Comparison of ENCODE assay signal across 13 cellular contexts in genomic region chr1:111571239-111571638, GRCh38. TPM values are rescaled to one million over a fixed set of nuclear protein-coding genes. Genes with fewer than 3 reads are reported as not detected.
DNase-seq lines count a peak whose midpoint lies in the region; ATAC-seq and TF ChIP-seq lines count a peak whose summit lies in the region.
"Had no signal": no experiment of that assay in that cellular context is flagged by ENCODE, and none has a peak within 500 bp of the region (broad histone marks: within the 10 kb centered on the region; RNA-seq: fewer than 3 reads in every experiment).

No MANE protein-coding gene starts in this region.

- H3K27ac Mint-ChIP-seq in activated CD8-positive, alpha-beta T cell treated with anti-CD3 and anti-CD28 coated beads for 36 hours: no peak overlapping the region
- no peak overlapping the region for H3K27ac Mint-ChIP-seq in activated CD8-positive, alpha-beta T cell treated with anti-CD3 and anti-CD28 coated beads, Interleukin-2, amount 10 ng/mL, durations not matched to agents 7 days and 5 days
- H3K27ac Mint-ChIP-seq in dendritic cell treated with granulocyte-macrophage colony-stimulating factor and Interleukin-4, amounts not matched to agents 40 ng/mL and 50 ng/mL, for 4 days: peak overlapping the region; percentile 20
- peak overlapping the region; percentile 61 for H3K27ac Mint-ChIP-seq in stimulated activated effector memory CD8-positive, alpha-beta T cell treated with anti-CD3 and anti-CD28 coated beads, Interleukin-12 subunit alpha, Interleukin-12 subunit beta, amount 100 ng/mL, for 72 hours
- no peak overlapping the region for H3K27ac Mint-ChIP-seq in Calu3 (ENCODE audit: unreplicated experiment)

- H3K4me1 Mint-ChIP-seq in activated CD8-positive, alpha-beta T cell treated with anti-CD3 and anti-CD28 coated beads for 36 hours (ENCODE audit: low read depth): peaks cover 14% of the 10 kb centered on the region
- peaks cover 19% of the 10 kb centered on the region for H3K4me1 Mint-ChIP-seq in activated CD8-positive, alpha-beta T cell treated with anti-CD3 and anti-CD28 coated beads, Interleukin-2, amount 10 ng/mL, durations not matched to agents 7 days and 5 days (ENCODE audit: low read depth)
- peaks cover 11% of the 10 kb centered on the region for H3K4me1 Mint-ChIP-seq in dendritic cell treated with granulocyte-macrophage colony-stimulating factor and Interleukin-4, amounts not matched to agents 40 ng/mL and 50 ng/mL, for 4 days (ENCODE audit: low read depth)
- H3K4me1 Mint-ChIP-seq in stimulated activated effector memory CD8-positive, alpha-beta T cell treated with anti-CD3 and anti-CD28 coated beads, Interleukin-12 subunit alpha, Interleukin-12 subunit beta, amount 100 ng/mL, for 72 hours: peaks cover 17% of the 10 kb centered on the region
- no peaks in the 10 kb centered on the region for H3K4me1 Mint-ChIP-seq in Calu3 (ENCODE audit: low read depth, unreplicated experiment)

- H3K36me3 Mint-ChIP-seq in activated CD8-positive, alpha-beta T cell treated with anti-CD3 and anti-CD28 coated beads for 36 hours (ENCODE audit: low read depth): no peaks in the 10 kb centered on the region
- H3K36me3 Mint-ChIP-seq in activated CD8-positive, alpha-beta T cell treated with anti-CD3 and anti-CD28 coated beads, Interleukin-2, amount 10 ng/mL, durations not matched to agents 7 days and 5 days (ENCODE audit: low read depth): no peaks in the 10 kb centered on the region
- no peaks in the 10 kb centered on the region for H3K36me3 Mint-ChIP-seq in dendritic cell treated with granulocyte-macrophage colony-stimulating factor and Interleukin-4, amounts not matched to agents 40 ng/mL and 50 ng/mL, for 4 days (ENCODE audit: low read depth)
- no peaks in the 10 kb centered on the region for H3K36me3 Mint-ChIP-seq in stimulated activated effector memory CD8-positive, alpha-beta T cell treated with anti-CD3 and anti-CD28 coated beads, Interleukin-12 subunit alpha, Interleukin-12 subunit beta, amount 100 ng/mL, for 72 hours
- H3K36me3 Mint-ChIP-seq in Calu3 (ENCODE audit: insufficient read depth, unreplicated experiment): no peaks in the 10 kb centered on the region

- no peak overlapping the region for H3K4me3 Mint-ChIP-seq in activated CD8-positive, alpha-beta T cell treated with anti-CD3 and anti-CD28 coated beads for 36 hours
- no peak overlapping the region for H3K4me3 Mint-ChIP-seq in activated CD8-positive, alpha-beta T cell treated with anti-CD3 and anti-CD28 coated beads, Interleukin-2, amount 10 ng/mL, durations not matched to agents 7 days and 5 days
- H3K4me3 Mint-ChIP-seq in dendritic cell treated with granulocyte-macrophage colony-stimulating factor and Interleukin-4, amounts not matched to agents 40 ng/mL and 50 ng/mL, for 4 days: no peak overlapping the region
- peak overlapping the region; percentile 14 for H3K4me3 Mint-ChIP-seq in stimulated activated effector memory CD8-positive, alpha-beta T cell treated with anti-CD3 and anti-CD28 coated beads, Interleukin-12 subunit alpha, Interleukin-12 subunit beta, amount 100 ng/mL, for 72 hours
- no peak overlapping the region for H3K4me3 Mint-ChIP-seq in Calu3 (ENCODE audit: low read depth, unreplicated experiment)

- no peaks in the 10 kb centered on the region for H3K9me3 Mint-ChIP-seq in activated CD8-positive, alpha-beta T cell treated with anti-CD3 and anti-CD28 coated beads for 36 hours
- no peaks in the 10 kb centered on the region for H3K9me3 Mint-ChIP-seq in activated CD8-positive, alpha-beta T cell treated with anti-CD3 and anti-CD28 coated beads, Interleukin-2, amount 10 ng/mL, durations not matched to agents 7 days and 5 days (ENCODE audit: insufficient read depth)
- H3K9me3 Mint-ChIP-seq in dendritic cell treated with granulocyte-macrophage colony-stimulating factor and Interleukin-4, amounts not matched to agents 40 ng/mL and 50 ng/mL, for 4 days: no peaks in the 10 kb centered on the region
- H3K9me3 Mint-ChIP-seq in stimulated activated effector memory CD8-positive, alpha-beta T cell treated with anti-CD3 and anti-CD28 coated beads, Interleukin-12 subunit alpha, Interleukin-12 subunit beta, amount 100 ng/mL, for 72 hours: no peaks in the 10 kb centered on the region
- H3K9me3 Mint-ChIP-seq in Calu3 (ENCODE audit: low read depth, unreplicated experiment): no peaks in the 10 kb centered on the region

- DNase-seq in activated CD8-positive, alpha-beta T cell treated with anti-CD3 and anti-CD28 coated beads for 36 hours: no peak
- DNase-seq in activated CD8-positive, alpha-beta T cell treated with anti-CD3 and anti-CD28 coated beads, Interleukin-2, amount 10 ng/mL, durations not matched to agents 7 days and 5 days: no peak
- peak; percentile 47 for DNase-seq in M059J (ENCODE audit: low read depth)
- DNase-seq in stimulated activated effector memory CD8-positive, alpha-beta T cell treated with anti-CD3 and anti-CD28 coated beads, Interleukin-12 subunit alpha, Interleukin-12 subunit beta, amount 100 ng/mL, for 72 hours (ENCODE audit: low spot score in 2 of 2): no peak
- DNase-seq in NCI-H1436 treated with DMSO at 0.1 percent for 48 hours (lab: John Stamatoyannopoulos, UW): no peak
- DNase-seq in Calu3: no peak
- DNase-seq: COR-L47, NCI-H1092 treated with DMSO at 0.1 percent for 48 hours, NCI-H2081, NCI-H2171 treated with DMSO at 0.1 percent for 48 hours, SHP77 treated with DMSO at 0.1 percent for 48 hours had no signal

- CTCF ChIA-PET in activated CD8-positive, alpha-beta T cell treated with anti-CD3 and anti-CD28 coated beads for 36 hours (lab: Charles Lee): interaction anchor here (0.7 to 2.4 kb wide), 13 partner anchors 8 to 143 kb away, joined by 3 to 8 read pairs (median 5); no protein-coding TSS in a partner anchor
- CTCF ChIA-PET in activated CD8-positive, alpha-beta T cell treated with anti-CD3 and anti-CD28 coated beads, Interleukin-2, amount 10 ng/mL, durations not matched to agents 7 days and 5 days (lab: Charles Lee): interaction anchor here (0.9 to 2.4 kb wide), 16 partner anchors 10 to 145 kb away, joined by 3 to 11 read pairs (median 5); no protein-coding TSS in a partner anchor
- CTCF ChIA-PET in Calu3 (lab: Charles Lee): interaction anchor here (0.6 to 1.0 kb wide), 2 partner anchors 81 to 91 kb away, joined by 3 to 4 read pairs; no protein-coding TSS in a partner anchor

- POLR2A ChIA-PET in activated CD8-positive, alpha-beta T cell treated with anti-CD3 and anti-CD28 coated beads for 36 hours (lab: Charles Lee): interaction anchor here (0.6 to 1.0 kb wide), 4 partner anchors 11 to 54 kb away, joined by 3 to 5 read pairs (median 3); no protein-coding TSS in a partner anchor
- POLR2A ChIA-PET in activated CD8-positive, alpha-beta T cell treated with anti-CD3 and anti-CD28 coated beads, Interleukin-2, amount 10 ng/mL, durations not matched to agents 7 days and 5 days (lab: Charles Lee): interaction anchor here (1.0 kb wide), 1 partner anchor 22 kb away, joined by 3 read pairs; no protein-coding TSS in a partner anchor

- intact Hi-C loops in activated CD8-positive, alpha-beta T cell treated with anti-CD3 and anti-CD28 coated beads for 36 hours (cut with micrococcal nuclease): no loop called here
- intact Hi-C loops in dendritic cell treated with granulocyte-macrophage colony-stimulating factor and Interleukin-4, amounts not matched to agents 40 ng/mL and 50 ng/mL, for 4 days (cut with micrococcal nuclease): no loop called here
- intact Hi-C loops in Calu3 (cut with micrococcal nuclease; ENCODE audit: unreplicated experiment): no loop called here

- BruUV-seq in Calu3 (replicated peaks; lab: Mats Ljungman, UMichigan): no TSS peak

- ATAC-seq in activated CD8-positive, alpha-beta T cell treated with anti-CD3 and anti-CD28 coated beads for 36 hours: peak; percentile 52
- no peak for ATAC-seq in activated CD8-positive, alpha-beta T cell treated with anti-CD3 and anti-CD28 coated beads, Interleukin-2, amount 10 ng/mL, durations not matched to agents 7 days and 5 days
- no peak for ATAC-seq in stimulated activated effector memory CD8-positive, alpha-beta T cell treated with anti-CD3 and anti-CD28 coated beads, Interleukin-12 subunit alpha, Interleukin-12 subunit beta, amount 100 ng/mL, for 72 hours
- no peak for ATAC-seq in GM21360 (IDR thresholded peaks at IDR 0.05; ENCODE audit: unreplicated experiment)

- no peak for TF ChIP-seq CTCF in activated CD8-positive, alpha-beta T cell treated with anti-CD3 and anti-CD28 coated beads for 36 hours (IDR thresholded peaks at IDR 0.05)
- no peak for TF ChIP-seq CTCF in Calu3 (IDR thresholded peaks at IDR 0.05; ENCODE audit: unreplicated experiment)

- H3K27me3 Mint-ChIP-seq in activated CD8-positive, alpha-beta T cell treated with anti-CD3 and anti-CD28 coated beads for 36 hours: no peaks in the 10 kb centered on the region
- no peaks in the 10 kb centered on the region for H3K27me3 Mint-ChIP-seq in activated CD8-positive, alpha-beta T cell treated with anti-CD3 and anti-CD28 coated beads, Interleukin-2, amount 10 ng/mL, durations not matched to agents 7 days and 5 days (ENCODE audit: low read depth)
- peaks cover 1% of the 10 kb centered on the region for H3K27me3 Mint-ChIP-seq in dendritic cell treated with granulocyte-macrophage colony-stimulating factor and Interleukin-4, amounts not matched to agents 40 ng/mL and 50 ng/mL, for 4 days
- H3K27me3 Mint-ChIP-seq in Calu3 (ENCODE audit: unreplicated experiment): no peaks in the 10 kb centered on the region

RNA-seq across cellular contexts. Expression of gene RAP1A, which starts 48.4 kb away (rescaled TPM):
- total RNA-seq in activated CD8-positive, alpha-beta T cell treated with anti-CD3 and anti-CD28 coated beads for 36 hours: 100 to 1,000 TPM; 197 to 198 TPM
- total RNA-seq in activated CD8-positive, alpha-beta T cell treated with anti-CD3 and anti-CD28 coated beads, Interleukin-2, amount 10 ng/mL, durations not matched to agents 7 days and 5 days: 100 to 1,000 TPM; 132 to 133 TPM
- total RNA-seq in M059J (2014; rRNA removed; shearing (Covaris generic)): 40.5 and 68.7 TPM in 2 replicates
- 33.2 and 34.6 TPM in 2 replicates for total RNA-seq in Calu3 (2022)

Comparison
In these comparisons a context has a peak if more than half of its experiments do, and no peak if none do; other contexts are left out.
1. H3K27ac Mint-ChIP-seq: peak in dendritic cell treated with granulocyte-macrophage colony-stimulating factor and Interleukin-4, amounts not matched to agents 40 ng/mL and 50 ng/mL, for 4 days (single experiment) and stimulated activated effector memory CD8-positive, alpha-beta T cell treated with anti-CD3 and anti-CD28 coated beads, Interleukin-12 subunit alpha, Interleukin-12 subunit beta, amount 100 ng/mL, for 72 hours (single experiment); none in activated CD8-positive, alpha-beta T cell treated with anti-CD3 and anti-CD28 coated beads for 36 hours (single experiment), activated CD8-positive, alpha-beta T cell treated with anti-CD3 and anti-CD28 coated beads, Interleukin-2, amount 10 ng/mL, durations not matched to agents 7 days and 5 days (single experiment) and Calu3 (single experiment).